ENCODE assay signal across 12 cellular contexts in the genomic region with DNA sequence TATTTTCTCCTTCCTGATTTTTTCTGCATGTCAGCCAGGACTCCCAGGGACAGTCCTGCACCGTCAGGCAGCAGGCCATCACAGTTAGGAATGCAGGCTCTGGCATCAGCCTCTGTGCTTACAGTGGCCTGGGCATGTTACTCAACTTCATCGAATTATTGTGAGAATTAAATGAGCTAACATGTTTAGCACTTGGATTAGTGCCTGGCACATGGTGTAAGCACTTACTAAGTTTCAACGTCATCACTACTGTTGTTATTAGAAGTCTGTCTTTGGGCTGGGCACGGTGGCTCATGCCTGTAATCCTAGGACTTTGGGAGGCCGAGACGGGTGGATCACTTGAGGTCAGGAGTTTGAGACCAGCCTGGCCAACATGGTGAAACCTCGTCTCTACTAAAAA. TPM values are rescaled to one million over a fixed set of nuclear protein-coding genes. Genes with fewer than 3 reads are reported as not detected.
A peak's percentile ranks its signal among the peaks of the same experiment; 100 is the strongest.
DNase-seq lines count a peak whose midpoint lies in the region; TF ChIP-seq lines count a peak whose summit lies in the region.
"Had no signal": no experiment of that assay in that cellular context is flagged by ENCODE, and none has a peak within 500 bp of the region (broad histone marks: within the 10 kb centered on the region; RNA-seq: fewer than 3 reads in every experiment).

No MANE protein-coding gene starts in this region.

- DNase-seq in HS-5 (ENCODE audit: low read depth) (peak; percentile 83), epithelial cell of esophagus (ENCODE audit: low read depth) (peak; percentile 96), lower leg skin (ENCODE audit: low spot score in 2 of 2) (peak; percentile 82 to 90), transverse colon (peak; percentile 34), erythroblast (lab: John Stamatoyannopoulos, UW) (no peak), spleen (no peak)
- DNase-seq in activated naive CD4-positive, alpha-beta T cell (lab: John Stamatoyannopoulos, UW) = no peak
- DNase-seq: activated naive CD8-positive, alpha-beta T cell treated with anti-CD3 and anti-CD28 coated beads, Interleukin-2, amount 10 ng/mL, durations not matched to agents 7 days and 5 days; effector memory CD8-positive, alpha-beta T cell; kidney; NCI-H1694 treated with DMSO at 0.1 percent for 48 hours; uterus had no signal

- H3K27me3 ChIP-seq in transverse colon = no peaks in the 10 kb centered on the region
- no peaks in the 10 kb centered on the region for H3K27me3 ChIP-seq in spleen (replicated peaks in 1 of 7)
- H3K27me3 ChIP-seq: uterus had no signal

- TF ChIP-seq EP300 in transverse colon (IDR thresholded peaks at IDR 0.05; ENCODE audit: low read depth) = peak; percentile 85

- H3K4me1 ChIP-seq in transverse colon (peaks cover 0 to 12% (median 0%) of the 10 kb centered on the region in 4 donors), spleen (no peaks in the 10 kb centered on the region)
- H3K4me1 ChIP-seq: uterus had no signal

- 38% methylated on average over 7 of the region's 7 CpGs for WGBS in lower leg skin, 2 donors
- 70 to 82% methylated on average over 2 to 7 of the region's 7 CpGs for WGBS in transverse colon (ENCODE audit: low coverage in 1 of 2), 2 donors
- 87 to 96% (median 93%) methylated on average over 7 of the region's 7 CpGs for WGBS in spleen, 5 donors

- TF ChIP-seq POLR2A in lower leg skin (IDR thresholded peaks at IDR 0.05) (no peak), transverse colon (IDR thresholded peaks at IDR 0.05) (no peak), erythroblast (IDR thresholded peaks at IDR 0.05; ENCODE audit: low read length) (no peak), spleen (IDR thresholded peaks at IDR 0.05) (no peak)

- in situ Hi-C loops in transverse colon (cut with MboI; ENCODE audit: low pct_ligation_motif_present in 1 of 4, low pct_unique_long_range_greater_than_20kb in 1 of 4, low sequenced_read_pairs in 3 of 4) = no loop called here

- H3K36me3 ChIP-seq in transverse colon (no peaks in the 10 kb centered on the region), spleen (peaks cover 0 to 73% (median 15%) of the 10 kb centered on the region in 6 donors)
- H3K36me3 ChIP-seq: uterus had no signal

- peak overlapping the region; percentile 55 to 73 (median 62) for H3K27ac ChIP-seq in transverse colon
- H3K27ac ChIP-seq in spleen = no peak overlapping the region
- H3K27ac ChIP-seq: uterus had no signal

- H3K4me3 ChIP-seq in epithelial cell of esophagus (ENCODE audit: low read length) (no peak overlapping the region), lower leg skin (ENCODE audit: low read depth, poor library complexity, severe bottlenecking) (no peak overlapping the region), transverse colon (no peak overlapping the region), spleen (no peak overlapping the region)
- H3K4me3 ChIP-seq: uterus had no signal

- TF ChIP-seq CTCF in epithelial cell of esophagus (IDR thresholded peaks at IDR 0.05; ENCODE audit: insufficient read depth, low read depth, low read length, missing control alignments) = no peak
- no peak for TF ChIP-seq CTCF in lower leg skin (IDR thresholded peaks at IDR 0.05)
- TF ChIP-seq CTCF in transverse colon (IDR thresholded peaks at IDR 0.05) = no peak
- no peak for TF ChIP-seq CTCF in spleen (IDR thresholded peaks at IDR 0.05 in 8 of 11, conservative IDR thresholded peaks at IDR 0.05 in 3 of 11)

- intact Hi-C loops in lower leg skin (cut with DNase I; ENCODE audit: low total_unique reads) = no loop called here
- intact Hi-C loops in transverse colon (cut with DNase I; ENCODE audit: low total_unique reads) = no loop called here
- intact Hi-C loops in spleen (cut with DNase I; ENCODE audit: low total_unique reads) = no loop called here

- H3K9me3 ChIP-seq in transverse colon (no peaks in the 10 kb centered on the region), spleen (no peaks in the 10 kb centered on the region)
- H3K9me3 ChIP-seq: uterus had no signal

RNA-seq across cellular contexts. Expression of gene SCCPDH, which starts 45.1 kb away (rescaled TPM):
- total RNA-seq in lower leg skin (10 to 100 TPM; 13.3 to 23.3 (median 17.0) TPM), transverse colon (10 to 100 TPM in 3 of 4 donors, 1 to 10 TPM in 1; 4.8 to 28.5 (median 17.4) TPM), spleen (10 to 100 TPM in 6 of 7 donors, 1 to 10 TPM in 1; 9.3 to 15.8 (median 14.5) TPM)
- 10 to 100 TPM in 2 of 3 donors, 1 to 10 TPM in 1; 6.8 to 11.6 (median 10.3) TPM for polyA plus RNA-seq in spleen

Comparison
In these comparisons a context has a peak if more than half of its experiments do, and no peak if none do; other contexts are left out.
1. DNase-seq: peak in HS-5 (single experiment), epithelial cell of esophagus (single experiment), lower leg skin (2 of 2) and transverse colon (single experiment); none in activated naive CD4-positive, alpha-beta T cell (0 of 4), erythroblast (0 of 2) and spleen (single experiment).
2. H3K27ac ChIP-seq: peak in transverse colon (4 of 4); none in spleen (0 of 8).